ENCODE assay signal across 13 cellular contexts in genomic region chr15:78037779-78038305, GRCh38. TPM values are rescaled to one million over a fixed set of nuclear protein-coding genes. Genes with fewer than 3 reads are reported as not detected.
DNase-seq lines count a peak whose midpoint lies in the region; ATAC-seq and TF ChIP-seq lines count a peak whose summit lies in the region.
"Had no signal": no experiment of that assay in that cellular context is flagged by ENCODE, and none has a peak within 500 bp of the region (broad histone marks: within the 10 kb centered on the region; RNA-seq: fewer than 3 reads in every experiment).

No MANE protein-coding gene starts in this region.

- H3K79me1 ChIP-seq in trophoblast cell (ENCODE audit: low read length) = no peaks in the 10 kb centered on the region

- H3K27me3 ChIP-seq in breast epithelium = no peaks in the 10 kb centered on the region
- no peaks in the 10 kb centered on the region for H3K27me3 ChIP-seq in naive thymus-derived CD4-positive, alpha-beta T cell (ENCODE audit: control insufficient read depth in 2 of 2, insufficient read depth in 2 of 2, low read length in 2 of 2)
- H3K27me3 ChIP-seq in upper lobe of right lung = no peaks in the 10 kb centered on the region
- H3K27me3 ChIP-seq in trophoblast cell (ENCODE audit: insufficient read depth, low read length) = no peaks in the 10 kb centered on the region
- H3K27me3 ChIP-seq: testis had no signal

- H3K27ac ChIP-seq in breast epithelium (peak overlapping the region; percentile 47 to 76), upper lobe of right lung (peak overlapping the region; percentile 62), trophoblast cell (ENCODE audit: low read depth, low read length) (no peak overlapping the region)
- H3K27ac ChIP-seq in naive thymus-derived CD4-positive, alpha-beta T cell (ENCODE audit: low read depth, low read length) = no peak overlapping the region

- CTCF ChIA-PET in MCF 10A (lab: Yijun Ruan, JAX) = interaction anchor here (0.6 to 1.1 kb wide), 2 partner anchors 66 to 71 kb away, joined by 3 read pairs; no protein-coding TSS in a partner anchor
- CTCF ChIA-PET in activated CD8-positive, alpha-beta T cell treated with anti-CD3 and anti-CD28 coated beads, Interleukin-2, amount 10 ng/mL, durations not matched to agents 7 days and 5 days (lab: Charles Lee) = interaction anchor here (1.4 to 7.0 kb wide), 3 partner anchors 10 to 70 kb away, joined by 4 to 55 read pairs (median 6); no protein-coding TSS in a partner anchor
- CTCF ChIA-PET in naive thymus-derived CD4-positive, alpha-beta T cell (lab: Charles Lee) = interaction anchor here (1.6 kb wide), 1 partner anchor 18 kb away, joined by 3 read pairs; no protein-coding TSS in a partner anchor

- H4K12ac ChIP-seq in trophoblast cell (ENCODE audit: low read depth, low read length) = no peak overlapping the region

- H3K18ac ChIP-seq in trophoblast cell (ENCODE audit: low read length) = no peak overlapping the region

- BruUV-seq in MCF 10A (replicated peaks; lab: Mats Ljungman, UMichigan) = no TSS peak

- POLR2A ChIA-PET in MCF 10A (lab: Yijun Ruan, JAX) = no interaction called here
- POLR2A ChIA-PET in activated CD8-positive, alpha-beta T cell treated with anti-CD3 and anti-CD28 coated beads, Interleukin-2, amount 10 ng/mL, durations not matched to agents 7 days and 5 days (lab: Charles Lee) = interaction anchor here (6.0 kb wide), 1 partner anchor 14 kb away, joined by 53 read pairs; no protein-coding TSS in a partner anchor
- POLR2A ChIA-PET in naive thymus-derived CD4-positive, alpha-beta T cell (lab: Charles Lee) = interaction anchor here (0.8 to 5.7 kb wide), 4 partner anchors 12 to 33 kb away, joined by 3 to 78 read pairs (median 22); no protein-coding TSS in a partner anchor

- ATAC-seq in activated CD8-positive, alpha-beta T cell treated with anti-CD3 and anti-CD28 coated beads, Interleukin-2, amount 10 ng/mL, durations not matched to agents 7 days and 5 days = no peak
- ATAC-seq in naive thymus-derived CD4-positive, alpha-beta T cell = no peak
- no peak for ATAC-seq in upper lobe of right lung

- no peak overlapping the region for H3K4me3 Mint-ChIP-seq in MCF 10A (ENCODE audit: unreplicated experiment)
- H3K4me3 Mint-ChIP-seq in activated CD8-positive, alpha-beta T cell treated with anti-CD3 and anti-CD28 coated beads, Interleukin-2, amount 10 ng/mL, durations not matched to agents 7 days and 5 days = peak overlapping the region; percentile 19
- H3K4me3 Mint-ChIP-seq in naive thymus-derived CD4-positive, alpha-beta T cell = peak overlapping the region in 9 of 10 donors; percentile 66 to 80 (median 73)

- no peak overlapping the region for H3K14ac ChIP-seq in trophoblast cell (ENCODE audit: low read length)

- no peak overlapping the region for H2BK12ac ChIP-seq in trophoblast cell (ENCODE audit: low read length)

- intact Hi-C loops in breast epithelium (cut with DNase I; ENCODE audit: low total_unique reads) (no loop called here), MCF 10A (cut with micrococcal nuclease) (no loop called here), upper lobe of right lung (cut with DNase I) (no loop called here)
- intact Hi-C loops in naive thymus-derived CD4-positive, alpha-beta T cell (cut with micrococcal nuclease) = no loop called here

- H3K23ac ChIP-seq in trophoblast cell (ENCODE audit: low read length) = no peak overlapping the region

- H3K4me2 ChIP-seq in trophoblast cell (ENCODE audit: low read length) = no peak overlapping the region

- no peak for TF ChIP-seq CTCF in breast epithelium (IDR thresholded peaks at IDR 0.05)
- no peak for TF ChIP-seq CTCF in MCF 10A (IDR thresholded peaks at IDR 0.05; ENCODE audit: unreplicated experiment)
- TF ChIP-seq CTCF in upper lobe of right lung (IDR thresholded peaks at IDR 0.05) = no peak

- H3K4me3 ChIP-seq in breast epithelium (no peak overlapping the region), upper lobe of right lung (no peak overlapping the region), trophoblast cell (ENCODE audit: low read depth, low read length) (no peak overlapping the region)
- H3K4me3 ChIP-seq in naive thymus-derived CD4-positive, alpha-beta T cell (ENCODE audit: low read length) = no peak overlapping the region
- H3K4me3 ChIP-seq: testis had no signal

- TF ChIP-seq POLR2A in breast epithelium (IDR thresholded peaks at IDR 0.05) = no peak

- H2AFZ ChIP-seq in trophoblast cell (ENCODE audit: insufficient read depth, low read length, poor library complexity) = no peak overlapping the region

- no peak overlapping the region for H3K9ac ChIP-seq in trophoblast cell (ENCODE audit: low read length)

- no peak overlapping the region for H2BK5ac ChIP-seq in trophoblast cell (ENCODE audit: low read depth, low read length, poor library complexity)

- no peaks in the 10 kb centered on the region for H3K27me3 Mint-ChIP-seq in MCF 10A (ENCODE audit: insufficient read depth, unreplicated experiment)
- H3K27me3 Mint-ChIP-seq in activated CD8-positive, alpha-beta T cell treated with anti-CD3 and anti-CD28 coated beads, Interleukin-2, amount 10 ng/mL, durations not matched to agents 7 days and 5 days (ENCODE audit: low read depth) = no peaks in the 10 kb centered on the region
- no peaks in the 10 kb centered on the region for H3K27me3 Mint-ChIP-seq in naive thymus-derived CD4-positive, alpha-beta T cell

- H3K36me3 ChIP-seq in breast epithelium (no peaks in the 10 kb centered on the region), upper lobe of right lung (peaks cover 32% of the 10 kb centered on the region), trophoblast cell (ENCODE audit: control insufficient read depth in 1 of 2, insufficient read depth in 2 of 2, low read length in 2 of 2) (peaks cover 0 to 6% of the 10 kb centered on the region in 2 experiments)
- peaks cover 0 to 9% (median 0%) of the 10 kb centered on the region in 3 experiments for H3K36me3 ChIP-seq in naive thymus-derived CD4-positive, alpha-beta T cell (ENCODE audit: control insufficient read depth in 2 of 3, insufficient read depth in 3 of 3, low read length in 3 of 3)

- no peaks in the 10 kb centered on the region for H3K79me2 ChIP-seq in trophoblast cell (ENCODE audit: control insufficient read depth, insufficient read depth, low read length, poor library complexity)

- H3K9me3 Mint-ChIP-seq in MCF 10A (ENCODE audit: unreplicated experiment) = no peaks in the 10 kb centered on the region
- no peaks in the 10 kb centered on the region for H3K9me3 Mint-ChIP-seq in activated CD8-positive, alpha-beta T cell treated with anti-CD3 and anti-CD28 coated beads, Interleukin-2, amount 10 ng/mL, durations not matched to agents 7 days and 5 days (ENCODE audit: insufficient read depth)
- no peaks in the 10 kb centered on the region for H3K9me3 Mint-ChIP-seq in naive thymus-derived CD4-positive, alpha-beta T cell

- no peak overlapping the region for H4K91ac ChIP-seq in trophoblast cell (ENCODE audit: low read depth, low read length)

- H3K36me3 Mint-ChIP-seq in MCF 10A (ENCODE audit: insufficient read depth, unreplicated experiment) = peaks cover 21% of the 10 kb centered on the region
- H3K36me3 Mint-ChIP-seq in activated CD8-positive, alpha-beta T cell treated with anti-CD3 and anti-CD28 coated beads, Interleukin-2, amount 10 ng/mL, durations not matched to agents 7 days and 5 days (ENCODE audit: low read depth) = peaks cover 74% of the 10 kb centered on the region
- peaks cover 6 to 32% (median 27%) of the 10 kb centered on the region in 5 donors for H3K36me3 Mint-ChIP-seq in naive thymus-derived CD4-positive, alpha-beta T cell

- H2BK120ac ChIP-seq in trophoblast cell (ENCODE audit: insufficient read depth, low read length, poor library complexity) = no peak overlapping the region

- no CpG with 5 or more reads among the region's 4 CpGs for WGBS in trophoblast cell (ENCODE audit: extremely low coverage, insufficient coverage, insufficient read length)

- H3K27ac Mint-ChIP-seq in MCF 10A (ENCODE audit: low read depth, unreplicated experiment) = no peak overlapping the region
- H3K27ac Mint-ChIP-seq in activated CD8-positive, alpha-beta T cell treated with anti-CD3 and anti-CD28 coated beads, Interleukin-2, amount 10 ng/mL, durations not matched to agents 7 days and 5 days = peak overlapping the region; percentile 88
- H3K27ac Mint-ChIP-seq in naive thymus-derived CD4-positive, alpha-beta T cell = peak overlapping the region; percentile 72 to 97 (median 87)

- H2AK5ac ChIP-seq in trophoblast cell (ENCODE audit: low read length) = no peak overlapping the region

- no peak for DNase-seq in breast epithelium (ENCODE audit: low spot score in 2 of 2)
- DNase-seq in MCF 10A (ENCODE audit: unreplicated experiment) = no peak
- no peak for DNase-seq in activated CD8-positive, alpha-beta T cell treated with anti-CD3 and anti-CD28 coated beads, Interleukin-2, amount 10 ng/mL, durations not matched to agents 7 days and 5 days
- peak in 1 of 9 donors; percentile 26 for DNase-seq in naive thymus-derived CD4-positive, alpha-beta T cell
- no peak for DNase-seq in upper lobe of right lung
- no peak for DNase-seq in trophoblast cell
- no peak for DNase-seq in GM19240 (ENCODE audit: insufficient read length, low spot score)
- no peak for DNase-seq in NCI-H345 (lab: John Stamatoyannopoulos, UW)
- DNase-seq: activated CD4-positive, alpha-beta T cell treated with anti-CD3 and anti-CD28 coated beads, Interleukin-2, amount 50 U/mL, for 1 hour; NCI-H1417; NCI-H510A treated with DMSO at 0.1 percent for 48 hours; testis had no signal

- H3K4me1 Mint-ChIP-seq in MCF 10A (ENCODE audit: insufficient read depth, unreplicated experiment) = peaks cover 19% of the 10 kb centered on the region
- peaks cover 95% of the 10 kb centered on the region for H3K4me1 Mint-ChIP-seq in activated CD8-positive, alpha-beta T cell treated with anti-CD3 and anti-CD28 coated beads, Interleukin-2, amount 10 ng/mL, durations not matched to agents 7 days and 5 days (ENCODE audit: low read depth)
- peaks cover 70 to 96% (median 89%) of the 10 kb centered on the region in 7 donors for H3K4me1 Mint-ChIP-seq in naive thymus-derived CD4-positive, alpha-beta T cell

- H3K9me3 ChIP-seq in breast epithelium (no peaks in the 10 kb centered on the region), upper lobe of right lung (no peaks in the 10 kb centered on the region), trophoblast cell (ENCODE audit: insufficient read depth, low read depth, low read length) (peaks cover 1% of the 10 kb centered on the region)
- no peaks in the 10 kb centered on the region for H3K9me3 ChIP-seq in naive thymus-derived CD4-positive, alpha-beta T cell (ENCODE audit: control insufficient read depth in 2 of 3, low read length in 3 of 3)
- H3K9me3 ChIP-seq: testis had no signal

- H3K4ac ChIP-seq in trophoblast cell (ENCODE audit: low read depth, low read length) = no peak overlapping the region

- peaks cover 0 to 7% of the 10 kb centered on the region in 2 donors for H3K4me1 ChIP-seq in breast epithelium
- H3K4me1 ChIP-seq in naive thymus-derived CD4-positive, alpha-beta T cell (ENCODE audit: control insufficient read depth in 2 of 2, insufficient read depth in 2 of 2, low read length in 2 of 2) = peaks cover 74 to 81% of the 10 kb centered on the region in 2 donors
- H3K4me1 ChIP-seq in upper lobe of right lung = peaks cover 77% of the 10 kb centered on the region
- H3K4me1 ChIP-seq in trophoblast cell (ENCODE audit: control insufficient read depth in 1 of 2, insufficient read depth in 2 of 2, low read length in 2 of 2) = no peaks in the 10 kb centered on the region

- no peak overlapping the region for H4K8ac ChIP-seq in trophoblast cell (ENCODE audit: low read depth, low read length)

RNA-seq across cellular contexts. Expression of gene TBC1D2B, which starts 39.7 kb away (rescaled TPM):
- total RNA-seq in breast epithelium (10 to 100 TPM; 44.9 to 71.0 (median 69.2) TPM), MCF 10A (2022) (21.2 and 21.6 TPM in 2 replicates), upper lobe of right lung (88.7 TPM)
- total RNA-seq in activated CD8-positive, alpha-beta T cell treated with anti-CD3 and anti-CD28 coated beads, Interleukin-2, amount 10 ng/mL, durations not matched to agents 7 days and 5 days = 100 to 1,000 TPM; 109 to 119 TPM
- 100 to 1,000 TPM in 2 of 5 experiments, 10 to 100 TPM in 3; 69.7 to 119 (median 86.1) TPM for total RNA-seq in naive thymus-derived CD4-positive, alpha-beta T cell
- polyA plus RNA-seq in naive thymus-derived CD4-positive, alpha-beta T cell = 10 to 100 TPM in 1 of 2 donors, 1 to 10 TPM in 1; 7.4 to 14.5 TPM
- 16.7 and 16.9 TPM in 2 replicates for polyA plus RNA-seq in trophoblast cell (2013)

RNA-seq across cellular contexts. Expression of gene SH2D7, which starts 54.5 kb away (rescaled TPM):
- not detected for total RNA-seq in breast epithelium
- total RNA-seq in MCF 10A (2022) = not detected in 2 replicates
- total RNA-seq in activated CD8-positive, alpha-beta T cell treated with anti-CD3 and anti-CD28 coated beads, Interleukin-2, amount 10 ng/mL, durations not matched to agents 7 days and 5 days = under 1 TPM; 0.29 to 0.31 TPM
- not detected for total RNA-seq in naive thymus-derived CD4-positive, alpha-beta T cell
- polyA plus RNA-seq in naive thymus-derived CD4-positive, alpha-beta T cell = not detected
- not detected for total RNA-seq in upper lobe of right lung
- 0.14 and 0.19 TPM in 2 replicates for polyA plus RNA-seq in trophoblast cell (2013)
- total RNA-seq: osteoblast had no signal

Comparison
In these comparisons a context has a peak if more than half of its experiments do, and no peak if none do; other contexts are left out.
1. H3K27ac ChIP-seq: peak in breast epithelium (2 of 2) and upper lobe of right lung (single experiment); none in naive thymus-derived CD4-positive, alpha-beta T cell (single experiment) and trophoblast cell (single experiment).